Comparison of ENCODE assay signal across 8 cellular contexts in the genomic region with DNA sequence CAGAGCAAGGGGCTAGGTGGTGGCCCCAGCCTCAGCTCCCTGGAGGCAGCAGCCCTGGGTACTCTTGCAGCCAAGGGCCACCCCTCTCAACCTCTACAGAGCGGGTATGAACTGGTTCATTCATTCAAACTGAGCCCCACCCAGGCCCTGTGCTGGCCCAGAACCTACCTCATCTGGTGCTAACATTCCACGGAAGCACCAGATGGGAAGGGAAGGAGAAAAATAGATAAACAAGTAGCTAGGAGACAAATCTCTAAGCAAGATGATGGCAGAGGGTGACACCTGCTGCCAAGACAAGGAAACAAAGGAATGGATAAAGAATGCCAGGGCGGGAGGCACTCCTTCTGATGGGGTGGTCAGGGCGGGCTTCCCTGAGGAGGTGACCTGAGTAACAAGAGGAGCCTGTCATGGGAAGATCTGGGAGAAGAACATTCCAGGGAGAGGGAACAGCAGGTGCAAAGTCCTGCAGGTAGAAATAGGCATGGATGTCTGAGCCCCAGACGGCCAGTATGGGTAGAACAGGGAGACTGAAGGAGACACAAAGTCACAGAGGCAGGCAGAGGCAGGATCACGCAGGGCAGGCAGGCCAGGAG.
DNase-seq lines count a peak whose midpoint lies in the region; ATAC-seq and TF ChIP-seq lines count a peak whose summit lies in the region.

No MANE protein-coding gene starts in this region.

- H3K4me3 ChIP-seq in NB4 (ENCODE audit: low read depth, low read length) (no peak overlapping the region), parathyroid adenoma (ENCODE audit: low read depth, low read length) (no peak overlapping the region)

- no peak overlapping the region for H3K4me2 ChIP-seq in parathyroid adenoma (ENCODE audit: low read length)

- H3K79me2 ChIP-seq in parathyroid adenoma = no peaks in the 10 kb centered on the region

- DNase-seq in NCI-H2029 (lab: John Stamatoyannopoulos, UW) = peak; percentile 31
- no peak for DNase-seq in NCI-H2029 treated with DMSO at 0.1 percent for 48 hours (lab: John Stamatoyannopoulos, UW)
- no peak for DNase-seq in NB4 (ENCODE audit: low read depth)
- no peak for DNase-seq in NCI-H345 (lab: John Stamatoyannopoulos, UW)
- no peak for DNase-seq in nucleus accumbens (lab: John Stamatoyannopoulos, UW)

- H2AFZ ChIP-seq in parathyroid adenoma = no peak overlapping the region

- H3K27me3 ChIP-seq in parathyroid adenoma (ENCODE audit: control insufficient read depth, insufficient read depth, low read length) = no peaks in the 10 kb centered on the region

- no peak for TF ChIP-seq POLR2A in NB4 (IDR thresholded peaks at IDR 0.05; ENCODE audit: extremely low read depth, insufficient read length)

- no peak for ATAC-seq in HG03039 (IDR thresholded peaks at IDR 0.05; ENCODE audit: unreplicated experiment)

- H3K27ac ChIP-seq in cingulate gyrus (ENCODE audit: low read depth, low read length) = peak overlapping the region; percentile 39
- no peak overlapping the region for H3K27ac ChIP-seq in parathyroid adenoma

- H3K36me3 ChIP-seq in parathyroid adenoma (ENCODE audit: control insufficient read depth, insufficient read depth, low read length) = no peaks in the 10 kb centered on the region

- peak; percentile 16 for TF ChIP-seq CTCF in NB4 (IDR thresholded peaks at IDR 0.05; ENCODE audit: low read depth, low read length)
- TF ChIP-seq CTCF in parathyroid adenoma (IDR thresholded peaks at IDR 0.05) = peak; percentile 16

- no peak overlapping the region for H3K9ac ChIP-seq in parathyroid adenoma

- H3K9me3 ChIP-seq in parathyroid adenoma (ENCODE audit: control insufficient read depth, low read length) = no peaks in the 10 kb centered on the region

- H3K4me1 ChIP-seq in parathyroid adenoma = no peaks in the 10 kb centered on the region
